Comparison of ENCODE assay signal across 24 cellular contexts in the genomic region with DNA sequence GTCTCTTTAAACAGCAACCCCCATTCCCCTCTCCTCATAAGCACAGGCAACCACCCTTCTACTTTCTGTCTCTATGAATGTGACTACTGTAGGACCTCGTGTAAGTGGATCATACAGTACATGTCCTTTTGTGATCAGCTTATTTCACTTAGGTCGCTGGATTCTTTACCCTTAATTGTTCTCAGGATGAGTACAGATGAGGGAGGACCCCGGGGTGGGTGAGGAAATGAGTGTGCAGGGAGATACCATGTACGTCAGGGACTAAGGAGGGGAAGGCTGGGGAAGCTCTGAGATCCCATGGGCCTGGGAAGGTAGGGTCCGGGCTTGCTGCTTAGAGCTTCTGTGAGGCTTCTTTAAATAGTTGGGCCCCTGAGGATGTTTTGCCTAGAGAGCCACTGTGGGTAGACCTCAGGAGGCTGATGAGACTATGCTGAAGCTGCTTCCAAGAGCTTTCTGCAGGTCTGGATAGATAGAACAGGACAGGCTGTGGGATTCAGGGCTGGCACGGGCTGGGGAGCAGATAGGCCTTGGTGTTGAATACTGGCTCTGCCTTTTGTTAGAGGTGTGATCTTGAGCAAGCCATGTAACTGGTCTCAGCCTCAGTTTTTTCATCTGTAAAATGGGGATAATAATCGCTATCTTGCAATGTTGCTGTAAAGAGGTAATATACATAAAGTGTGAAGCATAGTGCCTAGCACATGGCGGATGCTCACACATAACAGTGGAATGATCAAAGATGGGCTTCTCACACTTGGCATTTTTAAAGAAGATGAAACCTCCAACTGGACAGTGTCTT.
DNase-seq lines count a peak whose midpoint lies in the region; ATAC-seq and TF ChIP-seq lines count a peak whose summit lies in the region.
"Had no signal": no experiment of that assay in that cellular context is flagged by ENCODE, and none has a peak within 500 bp of the region (broad histone marks: within the 10 kb centered on the region; RNA-seq: fewer than 3 reads in every experiment).

No MANE protein-coding gene starts in this region.

- H3K4me3 ChIP-seq in HEK293 (ENCODE audit: low read depth, low read length) (no peak overlapping the region), spleen (no peak overlapping the region)
- no peak overlapping the region for H3K4me3 ChIP-seq in CD8-positive, alpha-beta T cell (ENCODE audit: low read depth, low read length)
- H3K4me3 ChIP-seq: transverse colon had no signal

- no peak for TF ChIP-seq POLR2A in spleen (IDR thresholded peaks at IDR 0.05)

- H3K27me3 ChIP-seq in CD8-positive, alpha-beta T cell (ENCODE audit: insufficient read depth, low read length): no peaks in the 10 kb centered on the region
- H3K27me3 ChIP-seq in spleen (replicated peaks in 1 of 7): no peaks in the 10 kb centered on the region
- H3K27me3 ChIP-seq: transverse colon had no signal

- H3K27ac ChIP-seq in HEK293 (ENCODE audit: extremely low read depth, low read depth, low read length): no peak overlapping the region
- no peak overlapping the region for H3K27ac ChIP-seq in CD8-positive, alpha-beta T cell (ENCODE audit: low read depth, low read length)
- H3K27ac ChIP-seq in spleen: no peak overlapping the region
- H3K27ac ChIP-seq: transverse colon had no signal

- H3K9me3 Mint-ChIP-seq in activated T-cell treated with anti-CD3 and anti-CD28 coated beads, Interleukin-2, amount 50 U/mL, for 72 hours: no peaks in the 10 kb centered on the region
- no peaks in the 10 kb centered on the region for H3K9me3 Mint-ChIP-seq in activated T-cell treated with anti-CD3 and anti-CD28 coated beads, Interleukin-2, amount 50 U/mL, for 24 hours
- H3K9me3 Mint-ChIP-seq in CD8-positive, alpha-beta T cell: no peaks in the 10 kb centered on the region
- H3K9me3 Mint-ChIP-seq: activated CD8-positive, alpha-beta T cell treated with anti-CD3 and anti-CD28 coated beads for 36 hours; T-helper 2 cell treated with Interferon-gamma antibody and Interleukin-4, amounts not matched to agents 5 μg/mL and 100 μg/mL, for 36 hours had no signal

- intact Hi-C loops in CD8-positive, alpha-beta T cell (cut with DNase I, micrococcal nuclease): loop anchor here in 1 of 2 experiments (5.0 kb wide), 1 partner anchor 1609 kb away; no protein-coding TSS in a partner anchor
- intact Hi-C loops in spleen (cut with DNase I; ENCODE audit: low total_unique reads): no loop called here

- no peak overlapping the region for H3K27ac Mint-ChIP-seq in activated T-cell treated with anti-CD3 and anti-CD28 coated beads, Interleukin-2, amount 50 U/mL, for 72 hours
- no peak overlapping the region for H3K27ac Mint-ChIP-seq in activated T-cell treated with anti-CD3 and anti-CD28 coated beads, Interleukin-2, amount 50 U/mL, for 24 hours
- no peak overlapping the region for H3K27ac Mint-ChIP-seq in CD8-positive, alpha-beta T cell
- H3K27ac Mint-ChIP-seq: activated CD8-positive, alpha-beta T cell treated with anti-CD3 and anti-CD28 coated beads for 36 hours; B cell; T-helper 2 cell treated with Interferon-gamma antibody and Interleukin-4, amounts not matched to agents 5 μg/mL and 100 μg/mL, for 36 hours had no signal

- H3K4me1 Mint-ChIP-seq in activated T-cell treated with anti-CD3 and anti-CD28 coated beads, Interleukin-2, amount 50 U/mL, for 72 hours (ENCODE audit: low read depth): peaks cover 7% of the 10 kb centered on the region
- H3K4me1 Mint-ChIP-seq in activated T-cell treated with anti-CD3 and anti-CD28 coated beads, Interleukin-2, amount 50 U/mL, for 24 hours (ENCODE audit: low read depth): peaks cover 2% of the 10 kb centered on the region
- no peaks in the 10 kb centered on the region for H3K4me1 Mint-ChIP-seq in CD8-positive, alpha-beta T cell (ENCODE audit: low read depth)

- POLR2A ChIA-PET in HEK293 (lab: Yijun Ruan, JAX): no interaction called here
- POLR2A ChIA-PET in CD8-positive, alpha-beta T cell (lab: Charles Lee): no interaction called here

- 80 to 86% (median 82%) methylated on average over 8 of the region's 8 CpGs for WGBS in spleen, 5 donors

- CTCF ChIA-PET in HEK293 (lab: Yijun Ruan, JAX): no interaction called here
- CTCF ChIA-PET in CD8-positive, alpha-beta T cell (lab: Charles Lee): interaction anchor here (0.5 kb wide), 1 partner anchor 15 kb away, joined by 3 read pairs; no protein-coding TSS in a partner anchor

- ATAC-seq in activated T-cell treated with anti-CD3 and anti-CD28 coated beads, Interleukin-2, amount 50 U/mL, for 72 hours (replicated peaks in 1 of 2): peak; percentile 32 to 73
- ATAC-seq in HG03565 (IDR thresholded peaks at IDR 0.05; ENCODE audit: unreplicated experiment) (peak; percentile 69), GM19035 (IDR thresholded peaks at IDR 0.05; ENCODE audit: unreplicated experiment) (no peak)
- ATAC-seq in CD8-positive, alpha-beta T cell: no peak
- ATAC-seq: activated CD8-positive, alpha-beta T cell treated with anti-CD3 and anti-CD28 coated beads for 36 hours; SK-N-SH treated with all-trans-retinoic acid at 6 μM for 48 hours had no signal

- H3K9me3 ChIP-seq in HEK293 (ENCODE audit: control insufficient read depth, insufficient read depth, low read depth, low read length) (no peaks in the 10 kb centered on the region), spleen (no peaks in the 10 kb centered on the region)
- H3K9me3 ChIP-seq in CD8-positive, alpha-beta T cell (ENCODE audit: low read length): no peaks in the 10 kb centered on the region
- H3K9me3 ChIP-seq: transverse colon had no signal

- DNase-seq in activated T-cell treated with anti-CD3 and anti-CD28 coated beads, Interleukin-2, amount 50 U/mL, for 72 hours: peak in 1 of 2 donors; percentile 12
- DNase-seq in activated T-cell treated with anti-CD3 and anti-CD28 coated beads, Interleukin-2, amount 50 U/mL, for 24 hours: no peak
- no peak for DNase-seq in CD8-positive, alpha-beta T cell
- DNase-seq in spleen (no peak), NCI-H2196 (lab: John Stamatoyannopoulos, UW; ENCODE audit: unreplicated experiment) (no peak)
- DNase-seq: activated CD8-positive, alpha-beta T cell treated with anti-CD3 and anti-CD28 coated beads for 36 hours; activated naive CD4-positive, alpha-beta T cell; activated T-cell treated with anti-CD3 and anti-CD28 coated beads, Interleukin-2, amount 50 U/mL, for 1 hour; COR-L47; dermis blood vessel endothelial cell; DMS79 treated with DMSO at 0.1 percent for 48 hours; glutamatergic neuron; NCI-H1092; NCI-H1930; NCI-H226; NCI-H774; nucleus accumbens; transverse colon had no signal

- no peaks in the 10 kb centered on the region for H3K36me3 ChIP-seq in HEK293 (ENCODE audit: control insufficient read depth in 2 of 2, insufficient read depth in 1 of 2, low read length in 2 of 2)
- no peaks in the 10 kb centered on the region for H3K36me3 ChIP-seq in CD8-positive, alpha-beta T cell (ENCODE audit: insufficient read depth, low read length)
- no peaks in the 10 kb centered on the region for H3K36me3 ChIP-seq in spleen
- H3K36me3 ChIP-seq: transverse colon had no signal

- TF ChIP-seq CTCF in HEK293 (tag by site-specific recombination; IDR thresholded peaks at IDR 0.05) (no peak), spleen (IDR thresholded peaks at IDR 0.05 in 8 of 11, conservative IDR thresholded peaks at IDR 0.05 in 3 of 11) (no peak)
- no peak for TF ChIP-seq CTCF in CD8-positive, alpha-beta T cell (IDR thresholded peaks at IDR 0.05)

- H3K4me3 Mint-ChIP-seq in activated T-cell treated with anti-CD3 and anti-CD28 coated beads, Interleukin-2, amount 50 U/mL, for 72 hours: no peak overlapping the region
- no peak overlapping the region for H3K4me3 Mint-ChIP-seq in activated T-cell treated with anti-CD3 and anti-CD28 coated beads, Interleukin-2, amount 50 U/mL, for 24 hours
- H3K4me3 Mint-ChIP-seq in CD8-positive, alpha-beta T cell: no peak overlapping the region
- H3K4me3 Mint-ChIP-seq: activated CD8-positive, alpha-beta T cell treated with anti-CD3 and anti-CD28 coated beads for 36 hours; B cell; T-helper 2 cell treated with Interferon-gamma antibody and Interleukin-4, amounts not matched to agents 5 μg/mL and 100 μg/mL, for 36 hours had no signal

- H3K4me1 ChIP-seq in HEK293 (ENCODE audit: control insufficient read depth, insufficient read depth, low read length): no peaks in the 10 kb centered on the region; the same call in 1 of the 2 replicates
- no peaks in the 10 kb centered on the region for H3K4me1 ChIP-seq in CD8-positive, alpha-beta T cell (ENCODE audit: insufficient read depth, low read length)
- H3K4me1 ChIP-seq in spleen: peaks cover 0 to 7% (median 0%) of the 10 kb centered on the region in 6 donors
- H3K4me1 ChIP-seq: transverse colon had no signal

- no peaks in the 10 kb centered on the region for H3K36me3 Mint-ChIP-seq in activated T-cell treated with anti-CD3 and anti-CD28 coated beads, Interleukin-2, amount 50 U/mL, for 72 hours (ENCODE audit: insufficient read depth in 2 of 2)
- H3K36me3 Mint-ChIP-seq in activated T-cell treated with anti-CD3 and anti-CD28 coated beads, Interleukin-2, amount 50 U/mL, for 24 hours (ENCODE audit: low read depth): no peaks in the 10 kb centered on the region
- no peaks in the 10 kb centered on the region for H3K36me3 Mint-ChIP-seq in CD8-positive, alpha-beta T cell

- H3K27me3 Mint-ChIP-seq in activated T-cell treated with anti-CD3 and anti-CD28 coated beads, Interleukin-2, amount 50 U/mL, for 72 hours (ENCODE audit: low read depth): no peaks in the 10 kb centered on the region
- no peaks in the 10 kb centered on the region for H3K27me3 Mint-ChIP-seq in activated T-cell treated with anti-CD3 and anti-CD28 coated beads, Interleukin-2, amount 50 U/mL, for 24 hours
- H3K27me3 Mint-ChIP-seq in CD8-positive, alpha-beta T cell (ENCODE audit: low read depth): no peaks in the 10 kb centered on the region
- H3K27me3 Mint-ChIP-seq: activated CD8-positive, alpha-beta T cell treated with anti-CD3 and anti-CD28 coated beads for 36 hours; B cell had no signal

TF ChIP-seq in HEK293, 187 proteins besides CTCF, POLR2A, EP300 and RAD21 (continues in another document):
- TF ChIP-seq ZNF114 (tag by site-specific recombination; IDR thresholded peaks at IDR 0.05) (no peak), ZNF585B (tag by site-specific recombination; IDR thresholded peaks at IDR 0.05) (no peak)
- TF ChIP-seq, protein P1, sequence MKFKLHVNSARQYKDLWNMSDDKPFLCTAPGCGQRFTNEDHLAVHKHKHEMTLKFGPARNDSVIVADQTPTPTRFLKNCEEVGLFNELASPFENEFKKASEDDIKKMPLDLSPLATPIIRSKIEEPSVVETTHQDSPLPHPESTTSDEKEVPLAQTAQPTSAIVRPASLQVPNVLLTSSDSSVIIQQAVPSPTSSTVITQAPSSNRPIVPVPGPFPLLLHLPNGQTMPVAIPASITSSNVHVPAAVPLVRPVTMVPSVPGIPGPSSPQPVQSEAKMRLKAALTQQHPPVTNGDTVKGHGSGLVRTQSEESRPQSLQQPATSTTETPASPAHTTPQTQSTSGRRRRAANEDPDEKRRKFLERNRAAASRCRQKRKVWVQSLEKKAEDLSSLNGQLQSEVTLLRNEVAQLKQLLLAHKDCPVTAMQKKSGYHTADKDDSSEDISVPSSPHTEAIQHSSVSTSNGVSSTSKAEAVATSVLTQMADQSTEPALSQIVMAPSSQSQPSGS (tag by site-specific recombination; IDR thresholded peaks at IDR 0.05; ENCODE audit: low read depth): no peak

Comparison
In these comparisons a context has a peak if more than half of its experiments do, and no peak if none do; other contexts are left out.
1. ATAC-seq: peak in activated T-cell treated with anti-CD3 and anti-CD28 coated beads, Interleukin-2, amount 50 U/mL, for 72 hours (2 of 2) and HG03565 (single experiment); none in GM19035 (single experiment) and CD8-positive, alpha-beta T cell (single experiment).